Comparison of ENCODE assay signal across 1 cellular context in the genomic region with DNA sequence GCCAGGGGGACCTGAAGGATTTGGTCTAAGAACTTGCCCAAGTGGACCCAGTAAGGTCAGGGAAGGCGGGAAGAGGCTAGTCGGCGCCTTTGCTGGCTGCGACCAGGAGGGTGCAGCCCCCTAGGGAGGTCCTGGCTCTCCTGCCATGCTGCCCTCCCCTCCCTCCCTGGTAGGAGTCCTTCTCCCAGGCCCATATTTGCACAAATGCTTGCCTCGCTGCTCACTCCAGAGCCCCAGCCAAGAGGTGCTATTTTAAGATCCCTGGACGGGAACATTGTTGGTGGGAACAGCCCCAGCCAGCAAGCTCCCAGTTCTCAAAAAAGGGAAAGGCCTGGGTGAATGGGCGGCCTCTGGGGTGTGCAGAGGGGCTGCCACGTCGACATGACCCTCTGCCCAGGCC.
TF ChIP-seq lines count a peak whose summit lies in the region.

No MANE protein-coding gene starts in this region.

TF ChIP-seq in K562, 482 proteins besides CTCF, POLR2A, EP300 and RAD21:
- TF ChIP-seq ZFX (CRISPR knock-in tag; IDR thresholded peaks at IDR 0.05) (0 out of 2 replicates have a peak, but pooled peaks have one; percentile 22), POLR2H (tag; IDR thresholded peaks at IDR 0.05; ENCODE audit: low read depth) (no peak), FOXJ2 (tag; IDR thresholded peaks at IDR 0.05) (no peak), ZNF507 (tag; conservative IDR thresholded peaks at IDR 0.05) (no peak), RAD51 (IDR thresholded peaks at IDR 0.05; ENCODE audit: borderline replicate concordance, low read depth) (no peak), TBL1XR1 (IDR thresholded peaks at IDR 0.05; ENCODE audit: low read length in 2 of 2) (no peak), ZNF146 (CRISPR knock-in tag; IDR thresholded peaks at IDR 0.05; ENCODE audit: unreplicated experiment) (no peak), TAF1 (IDR thresholded peaks at IDR 0.05; ENCODE audit: control insufficient read depth, extremely low read depth, insufficient read depth, low read length, severe bottlenecking) (no peak)
